19 cellular contexts compared by ENCODE assay signal in the genomic region with DNA sequence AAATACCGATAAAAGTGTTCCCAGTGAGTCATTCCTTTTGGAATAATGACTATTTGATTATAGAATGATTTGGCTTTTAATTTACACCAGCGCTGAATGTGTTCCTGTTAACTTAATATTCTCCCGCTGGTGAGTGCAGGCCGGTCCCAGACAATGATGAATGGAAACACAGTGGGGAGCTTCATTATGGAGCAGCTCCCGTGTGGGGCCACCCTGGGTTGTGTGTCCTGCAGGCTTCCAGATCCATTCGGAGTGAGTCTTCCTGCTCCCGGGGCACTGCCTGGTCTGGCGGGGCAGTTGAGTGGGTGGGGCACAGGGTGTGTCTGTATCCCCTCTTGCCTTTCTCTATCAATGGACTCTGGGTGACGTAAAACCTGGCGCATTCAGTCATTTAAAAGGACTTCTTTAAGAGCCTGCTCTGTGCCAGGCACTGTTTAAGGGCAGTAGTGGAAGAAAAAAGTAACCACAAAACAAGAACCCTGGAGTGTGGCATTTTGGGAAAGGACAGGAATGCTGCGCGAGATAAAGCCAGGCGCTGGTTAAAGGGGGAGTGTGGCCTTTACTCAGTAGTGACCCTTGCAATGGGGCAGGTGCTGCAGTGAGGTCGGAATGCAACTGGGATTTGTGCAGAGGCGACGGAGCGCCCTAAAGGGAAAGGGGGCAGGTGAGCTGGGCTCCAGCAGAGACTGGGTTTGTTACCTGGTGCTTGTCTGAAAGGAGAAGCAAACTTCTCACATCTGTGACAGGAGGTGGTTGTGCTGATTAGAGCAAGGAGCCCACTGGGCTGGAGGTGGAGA.
A peak's percentile ranks its signal among the peaks of the same experiment; 100 is the strongest.
DNase-seq lines count a peak whose midpoint lies in the region; ATAC-seq and TF ChIP-seq lines count a peak whose summit lies in the region.
"Had no signal": no experiment of that assay in that cellular context is flagged by ENCODE, and none has a peak within 500 bp of the region (broad histone marks: within the 10 kb centered on the region; RNA-seq: fewer than 3 reads in every experiment).

No MANE protein-coding gene starts in this region.

- TF ChIP-seq CTCF in mammary epithelial cell (conservative IDR thresholded peaks at IDR 0.05 in 1 of 2, IDR thresholded peaks at IDR 0.05 in 1 of 2; ENCODE audit: extremely low read depth in 1 of 2, insufficient read depth in 1 of 2, low read depth in 1 of 2, low read length in 2 of 2) = no peak

- H2AK5ac ChIP-seq in mesendoderm (ENCODE audit: low read length) = no peak overlapping the region

- H3K79me1 ChIP-seq in mesendoderm (ENCODE audit: low read length) = no peaks in the 10 kb centered on the region

- no peak for ATAC-seq in GM19397 (IDR thresholded peaks at IDR 0.05; ENCODE audit: unreplicated experiment)
- ATAC-seq: HCT116 had no signal

- no peak overlapping the region for H3K18ac ChIP-seq in mesendoderm (ENCODE audit: low read length)

- H3K36me3 ChIP-seq in mesendoderm (ENCODE audit: control insufficient read depth, insufficient read depth, low read length) (no peaks in the 10 kb centered on the region), mammary epithelial cell (ENCODE audit: insufficient read depth, low read length) (no peaks in the 10 kb centered on the region)

- H3K56ac ChIP-seq in mesendoderm (ENCODE audit: low read length) = no peak overlapping the region

- H3K4me2 ChIP-seq in mesendoderm (ENCODE audit: low read length) (no peak overlapping the region), mammary epithelial cell (ENCODE audit: insufficient read depth, low read depth, low read length) (no peak overlapping the region)

- no TSS peak for BruUV-seq in mammary epithelial cell (replicated peaks; lab: Mats Ljungman, UMichigan)

- no peak overlapping the region for H3K27ac ChIP-seq in mesendoderm (ENCODE audit: low read depth, low read length)
- no peak overlapping the region for H3K27ac ChIP-seq in mammary epithelial cell (ENCODE audit: insufficient read depth, low read depth, low read length)
- H3K27ac ChIP-seq: SK-N-MC had no signal

- H3K79me2 ChIP-seq in mesendoderm (ENCODE audit: control insufficient read depth, insufficient read depth, low read length) = no peaks in the 10 kb centered on the region
- no peaks in the 10 kb centered on the region for H3K79me2 ChIP-seq in mammary epithelial cell (ENCODE audit: insufficient read depth, low read length)

- POLR2A ChIA-PET in HEK293T (lab: Yijun Ruan, JAX) = no interaction called here

- H2BK120ac ChIP-seq in mesendoderm (ENCODE audit: low read depth, low read length) = no peak overlapping the region

- no peak overlapping the region for H2BK5ac ChIP-seq in mesendoderm (ENCODE audit: low read length)

- no peak overlapping the region for H3K4ac ChIP-seq in mesendoderm (ENCODE audit: low read depth, low read length)

- no CpG with 5 or more reads among the region's 17 CpGs for WGBS in mesendoderm (ENCODE audit: extremely low coverage, insufficient coverage, low lambda C conversion rate)
- 56% methylated on average over 11 of the region's 17 CpGs for WGBS in mammary epithelial cell (ENCODE audit: low coverage, missing lambda C conversion rate)

- H4K20me1 ChIP-seq in mammary epithelial cell (ENCODE audit: insufficient read depth, low read length) = no peaks in the 10 kb centered on the region

- H4K5ac ChIP-seq in mesendoderm (ENCODE audit: low read length) = no peak overlapping the region

- H4K8ac ChIP-seq in mesendoderm (ENCODE audit: low read depth, low read length) = no peak overlapping the region

- H3K9me3 ChIP-seq in mammary epithelial cell (replicated peaks; ENCODE audit: insufficient read depth, low read length) = peaks cover 20% of the 10 kb centered on the region

- in situ Hi-C loops in mammary epithelial cell (cut with MboI; ENCODE audit: low sequenced_read_pairs in 2 of 2) = no loop called here

- H2BK15ac ChIP-seq in mesendoderm (replicated peaks; ENCODE audit: low read depth) = no peak overlapping the region

- no peak overlapping the region for H3K23ac ChIP-seq in mesendoderm (ENCODE audit: low read length)

- intact Hi-C loops in mammary epithelial cell (cut with micrococcal nuclease) = no loop called here

- CTCF ChIA-PET in HEK293T (lab: Yijun Ruan, JAX) = no interaction called here
- CTCF ChIA-PET in mammary epithelial cell (lab: Charles Lee; ENCODE audit: low non-redundant PET) = no interaction called here

- no peaks in the 10 kb centered on the region for H3K27me3 ChIP-seq in mesendoderm (ENCODE audit: insufficient read depth, low read length, poor library complexity)
- no peaks in the 10 kb centered on the region for H3K27me3 ChIP-seq in mammary epithelial cell (ENCODE audit: insufficient read depth, low read length)

- no peak overlapping the region for H3K4me3 ChIP-seq in mesendoderm (ENCODE audit: low read length)
- no peak overlapping the region for H3K4me3 ChIP-seq in mammary epithelial cell (replicated peaks in 1 of 3; ENCODE audit: insufficient read depth in 1 of 3, low read depth in 2 of 3, low read length in 3 of 3)
- H3K4me3 ChIP-seq: SK-N-MC had no signal

- dilution Hi-C loops in mammary epithelial cell (cut with HindIII; ENCODE audit: low sequenced_read_pairs) = no loop called here

- DNase-seq in ELF-1 (ENCODE audit: low read depth, low spot score) (peak; percentile 37), HEK293T (ENCODE audit: extremely low spot score) (peak; percentile 59), NCI-H748 (lab: John Stamatoyannopoulos, UW; ENCODE audit: unreplicated experiment) (peak; percentile 61), mesendoderm (peak; percentile 7), mammary epithelial cell (no peak)
- no peak for DNase-seq in stimulated activated CD4-positive, alpha-beta T cell treated with anti-CD3 and anti-CD28 coated beads, Interleukin-2, amount 100 ng/mL, for 48 hours
- DNase-seq: C1 segment of cervical spinal cord; CD8-positive, alpha-beta memory T cell; GDM1; MM.1S; NCI-H1092; NCI-H1694 treated with DMSO at 0.1 percent for 48 hours; NCI-H446; NCI-H774; OCI-M1; SHP77 had no signal

- H3K9ac ChIP-seq in mesendoderm (ENCODE audit: low read length) (no peak overlapping the region), mammary epithelial cell (ENCODE audit: insufficient read depth, low read length) (no peak overlapping the region)

- no peak overlapping the region for H2AFZ ChIP-seq in mammary epithelial cell (ENCODE audit: low read depth, low read length)

- H3K4me1 ChIP-seq in mesendoderm (ENCODE audit: control insufficient read depth, low read depth, low read length) (peaks cover 4% of the 10 kb centered on the region), mammary epithelial cell (ENCODE audit: insufficient read depth, low read length) (no peaks in the 10 kb centered on the region)

TF ChIP-seq in HEK293T, 16 proteins besides CTCF, POLR2A, EP300 and RAD21:
- TF ChIP-seq, protein P1, sequence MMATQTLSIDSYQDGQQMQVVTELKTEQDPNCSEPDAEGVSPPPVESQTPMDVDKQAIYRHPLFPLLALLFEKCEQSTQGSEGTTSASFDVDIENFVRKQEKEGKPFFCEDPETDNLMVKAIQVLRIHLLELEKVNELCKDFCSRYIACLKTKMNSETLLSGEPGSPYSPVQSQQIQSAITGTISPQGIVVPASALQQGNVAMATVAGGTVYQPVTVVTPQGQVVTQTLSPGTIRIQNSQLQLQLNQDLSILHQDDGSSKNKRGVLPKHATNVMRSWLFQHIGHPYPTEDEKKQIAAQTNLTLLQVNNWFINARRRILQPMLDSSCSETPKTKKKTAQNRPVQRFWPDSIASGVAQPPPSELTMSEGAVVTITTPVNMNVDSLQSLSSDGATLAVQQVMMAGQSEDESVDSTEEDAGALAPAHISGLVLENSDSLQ (IDR thresholded peaks at IDR 0.05) = peak; percentile 87
- TF ChIP-seq ARNT (IDR thresholded peaks at IDR 0.05) (no peak), FOXM1 (IDR thresholded peaks at IDR 0.05; ENCODE audit: borderline replicate concordance) (no peak)

Comparison
In these comparisons a context has a peak if more than half of its experiments do, and no peak if none do; other contexts are left out.
1. DNase-seq: peak in ELF-1 (single experiment), HEK293T (single experiment), NCI-H748 (single experiment) and mesendoderm (single experiment); none in mammary epithelial cell (single experiment) and stimulated activated CD4-positive, alpha-beta T cell treated with anti-CD3 and anti-CD28 coated beads, Interleukin-2, amount 100 ng/mL, for 48 hours (0 of 2).